16 cellular contexts compared by ENCODE assay signal in the genomic region with DNA sequence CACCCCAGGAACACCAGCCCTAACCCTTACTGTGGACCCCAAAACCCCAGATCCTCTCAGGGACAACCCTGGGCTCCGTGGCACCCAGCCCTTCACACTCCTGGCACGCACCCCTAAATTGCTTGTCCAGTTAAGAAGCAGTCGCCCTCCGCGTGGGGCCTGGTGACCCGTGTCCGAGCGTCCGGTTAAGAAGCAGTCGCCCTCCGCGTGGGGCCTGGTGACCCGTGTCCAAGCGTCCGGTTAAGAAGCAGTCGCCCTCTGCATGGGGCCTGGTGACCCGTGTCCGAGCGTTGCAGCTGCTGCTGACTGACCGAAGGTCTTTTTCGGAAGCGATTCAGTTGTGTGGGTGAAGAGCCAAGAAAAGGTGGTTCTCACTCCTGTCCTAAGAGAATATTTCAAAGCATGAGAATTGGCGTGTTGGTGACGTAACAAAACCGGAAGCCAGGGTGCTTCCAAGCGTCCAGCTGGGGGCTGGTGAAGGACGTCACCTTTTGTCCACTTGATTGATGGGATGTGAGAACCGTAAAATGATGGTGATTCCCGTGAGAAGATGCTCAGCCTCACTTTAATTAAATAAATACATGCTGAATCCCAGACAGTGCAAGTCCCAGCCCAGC.
DNase-seq lines count a peak whose midpoint lies in the region; ATAC-seq and TF ChIP-seq lines count a peak whose summit lies in the region.
"Had no signal": no experiment of that assay in that cellular context is flagged by ENCODE, and none has a peak within 500 bp of the region (broad histone marks: within the 10 kb centered on the region; RNA-seq: fewer than 3 reads in every experiment).

No MANE protein-coding gene starts in this region.

- no peaks in the 10 kb centered on the region for H3K9me3 ChIP-seq in left ventricle myocardium inferior (replicated peaks)
- H3K9me3 ChIP-seq in Peyer's patch, result no peaks in the 10 kb centered on the region
- H3K9me3 ChIP-seq in spleen, result peaks cover 0 to 5% (median under 1%) of the 10 kb centered on the region in 8 donors

- H3K27me3 ChIP-seq in left ventricle myocardium inferior (ENCODE audit: low read depth), result peaks cover 38% of the 10 kb centered on the region
- H3K27me3 ChIP-seq in Peyer's patch, result no peaks in the 10 kb centered on the region
- H3K27me3 ChIP-seq in spleen (replicated peaks in 1 of 7), result peaks cover 0 to 24% (median 0%) of the 10 kb centered on the region in 7 donors

- DNase-seq in Right ventricle myocardium inferior (ENCODE audit: missing footprints) (peak; percentile 71), left ventricle myocardium inferior (no peak), Peyer's patch (peak in 2 of 3 donors; percentile 35 to 43), left lobe of liver (ENCODE audit: low spot score) (peak; percentile 26), spleen (peak; percentile 73), AML-193 (lab: John Stamatoyannopoulos, UW) (no peak), nucleus accumbens (lab: John Stamatoyannopoulos, UW) (no peak), NCI-H82 (lab: John Stamatoyannopoulos, UW) (no peak)
- DNase-seq: DND-41; GDM1; HCEC 1CT; NCI-H1436 treated with DMSO at 0.1 percent for 48 hours; NCI-H226; NCI-H526; NK-92 treated with Interleukin-12 subunit alpha and Interleukin-12 subunit beta, amount 100 ng/mL, for 24 hours; OCI-M1 had no signal

- H3K4me1 ChIP-seq in left ventricle myocardium inferior, result no peaks in the 10 kb centered on the region
- no peaks in the 10 kb centered on the region for H3K4me1 ChIP-seq in Peyer's patch
- H3K4me1 ChIP-seq in spleen, result peaks cover 0 to 6% (median 0%) of the 10 kb centered on the region in 6 donors

- 92 to 95% (median 93%) methylated on average over 29 of the region's 29 CpGs for WGBS in spleen, 5 donors

- no peak for TF ChIP-seq CTCF in left ventricle myocardium inferior (IDR thresholded peaks at IDR 0.05; ENCODE audit: borderline replicate concordance)
- TF ChIP-seq CTCF in Peyer's patch (IDR thresholded peaks at IDR 0.05), result no peak
- no peak for TF ChIP-seq CTCF in spleen (IDR thresholded peaks at IDR 0.05 in 8 of 11, conservative IDR thresholded peaks at IDR 0.05 in 3 of 11)

- H3K4me3 ChIP-seq in left ventricle myocardium inferior (no peak overlapping the region), Peyer's patch (no peak overlapping the region), spleen (no peak overlapping the region)

- intact Hi-C loops in Right ventricle myocardium inferior (cut with DNase I) (no loop called here), left ventricle myocardium inferior (cut with micrococcal nuclease) (no loop called here), spleen (cut with DNase I; ENCODE audit: low total_unique reads) (no loop called here)

- ATAC-seq in Right ventricle myocardium inferior (no peak), left lobe of liver (no peak)

- no peak overlapping the region for H3K27ac ChIP-seq in left ventricle myocardium inferior (replicated peaks)
- H3K27ac ChIP-seq in Peyer's patch, result no peak overlapping the region
- H3K27ac ChIP-seq in spleen, result no peak overlapping the region

- TF ChIP-seq POLR2A in Peyer's patch (IDR thresholded peaks at IDR 0.05), result no peak
- TF ChIP-seq POLR2A in spleen (IDR thresholded peaks at IDR 0.05), result no peak

- H3K36me3 ChIP-seq in left ventricle myocardium inferior (no peaks in the 10 kb centered on the region), Peyer's patch (no peaks in the 10 kb centered on the region), spleen (no peaks in the 10 kb centered on the region)

Comparison
In these comparisons a context has a peak if more than half of its experiments do, and no peak if none do; other contexts are left out.
1. DNase-seq: peak in Right ventricle myocardium inferior (single experiment), Peyer's patch (2 of 3), left lobe of liver (single experiment) and spleen (single experiment); none in left ventricle myocardium inferior (single experiment), AML-193 (0 of 2), nucleus accumbens (0 of 56) and NCI-H82 (single experiment).